In the genomic region with DNA sequence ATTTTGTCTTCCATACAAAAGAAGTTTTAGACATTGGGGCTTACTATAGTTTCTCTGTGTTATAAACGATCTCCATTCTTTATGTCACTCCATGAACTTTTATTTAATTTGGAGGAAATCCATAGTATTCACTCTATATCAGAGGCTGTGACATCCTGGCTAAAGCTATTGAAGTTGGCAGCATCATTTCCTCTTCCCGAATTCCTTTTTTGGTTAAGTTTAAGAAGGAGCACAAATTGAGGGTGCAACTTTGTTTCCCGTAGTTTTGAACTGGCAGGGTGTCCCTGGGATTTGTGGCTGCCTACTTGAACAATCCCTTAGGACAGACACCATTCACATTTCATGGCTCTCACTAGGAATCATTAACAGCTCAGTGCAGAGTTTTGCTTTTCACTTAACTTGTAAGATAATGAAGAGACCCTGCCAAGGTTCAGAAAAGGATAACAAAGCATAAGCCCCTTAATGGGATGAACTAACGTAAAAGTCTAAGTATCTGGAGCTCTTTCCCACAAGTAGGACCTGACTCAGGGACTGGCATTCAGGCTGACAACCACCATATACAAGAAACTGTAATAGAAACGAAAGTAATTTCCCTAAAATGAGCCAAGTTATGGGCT, we compare ENCODE assay signal across 22 cellular contexts. TPM values are rescaled to one million over a fixed set of nuclear protein-coding genes. Genes with fewer than 3 reads are reported as not detected.
DNase-seq lines count a peak whose midpoint lies in the region; ATAC-seq and TF ChIP-seq lines count a peak whose summit lies in the region.
"Had no signal": no experiment of that assay in that cellular context is flagged by ENCODE, and none has a peak within 500 bp of the region (broad histone marks: within the 10 kb centered on the region; RNA-seq: fewer than 3 reads in every experiment).

No MANE protein-coding gene starts in this region.

- H3F3A ChIP-seq in DOHH2 (ENCODE audit: control insufficient read depth, insufficient read depth): peaks cover 24% of the 10 kb centered on the region

- H3K36me3 ChIP-seq in DOHH2 (ENCODE audit: control insufficient read depth, low read length): no peaks in the 10 kb centered on the region
- H3K36me3 ChIP-seq in Karpas-422 (ENCODE audit: insufficient read depth, low read length): no peaks in the 10 kb centered on the region
- H3K36me3 ChIP-seq in esophagus squamous epithelium: no peaks in the 10 kb centered on the region
- H3K36me3 ChIP-seq in A673 (ENCODE audit: insufficient read depth, low read length, poor library complexity, severe bottlenecking): no peaks in the 10 kb centered on the region
- H3K36me3 ChIP-seq: BE2C, left lung, Peyer's patch had no signal

- H3K9me3 Mint-ChIP-seq in brain: no peaks in the 10 kb centered on the region
- no peaks in the 10 kb centered on the region for H3K9me3 Mint-ChIP-seq in neural crest cell

- H3K27me3 Mint-ChIP-seq in brain: no peaks in the 10 kb centered on the region
- no peaks in the 10 kb centered on the region for H3K27me3 Mint-ChIP-seq in neural crest cell (ENCODE audit: low read depth)

- H4K20me1 ChIP-seq in DOHH2 (ENCODE audit: control insufficient read depth, insufficient read depth, low read depth, low read length) (no peaks in the 10 kb centered on the region), Karpas-422 (ENCODE audit: insufficient read depth, low read depth, low read length) (0 out of 2 replicates have a peak, but pooled peaks cover 5% of the 10 kb centered on the region)

- H3K27me3 ChIP-seq in DOHH2 (ENCODE audit: control insufficient read depth, low read length) (no peaks in the 10 kb centered on the region), Karpas-422 (ENCODE audit: low read length) (no peaks in the 10 kb centered on the region), esophagus squamous epithelium (peaks cover 0 to 3% (median 0%) of the 10 kb centered on the region in 4 donors), A673 (replicated peaks; ENCODE audit: insufficient read depth, low read depth, low read length, poor library complexity) (no peaks in the 10 kb centered on the region)
- H3K27me3 ChIP-seq: BE2C, body of pancreas, left lung, Peyer's patch, testis had no signal

- H3K27ac Mint-ChIP-seq in brain (peak overlapping the region in 3 of 5 experiments; percentile 30 to 61 (median 33)), neural crest cell (ENCODE audit: unreplicated experiment) (peak overlapping the region; percentile 31)

- H3K4me1 ChIP-seq in DOHH2 (ENCODE audit: control insufficient read depth, low read length) (peaks cover 59% of the 10 kb centered on the region), Karpas-422 (ENCODE audit: low read length) (peaks cover 49% of the 10 kb centered on the region), esophagus squamous epithelium (no peaks in the 10 kb centered on the region), A673 (ENCODE audit: insufficient read depth, low read length, poor library complexity, severe bottlenecking) (no peaks in the 10 kb centered on the region)
- H3K4me1 ChIP-seq: BE2C, body of pancreas, testis had no signal

- H3K4me3 Mint-ChIP-seq in brain: peak overlapping the region in 3 of 5 experiments; percentile 9 to 67 (median 59)
- H3K4me3 Mint-ChIP-seq in neural crest cell: no peak overlapping the region

- CTCF ChIA-PET in A673 (lab: Charles Lee): no interaction called here

- no peak for DNase-seq in Karpas-422
- DNase-seq in neural crest cell (ENCODE audit: low read depth, low spot score): no peak
- DNase-seq in activated CD8-positive, alpha-beta memory T cell treated with anti-CD3 and anti-CD28 coated beads, Interleukin-2, amount 50 U/mL, for 4 hours: no peak
- no peak for DNase-seq in esophagus squamous epithelium (lab: John Stamatoyannopoulos, UW)
- no peak for DNase-seq in A673 (ENCODE audit: low spot score)
- DNase-seq: activated CD4-positive, alpha-beta T cell treated with anti-CD3 and anti-CD28 coated beads for 4 hours; activated CD8-positive, alpha-beta memory T cell treated with anti-CD3 and anti-CD28 coated beads, Interleukin-2, amount 50 U/mL, for 48 hours; activated naive CD4-positive, alpha-beta T cell treated with Interleukin-2 at 50 U/mL for 16 hours; BE2C; body of pancreas; cortex of kidney; GM23248; left lung; NCI-H1417 treated with DMSO at 0.1 percent for 48 hours; posterior cingulate gyrus; SK-N-SH; stimulated activated CD4-positive, alpha-beta T cell treated with anti-CD3 and anti-CD28 coated beads, Interleukin-4, amount 100 ng/mL, for 1 hour; testis had no signal

- intact Hi-C loops in esophagus squamous epithelium (cut with DNase I) (no loop called here), A673 (cut with micrococcal nuclease; ENCODE audit: unreplicated experiment) (no loop called here)

- H3K27ac ChIP-seq in DOHH2 (ENCODE audit: low read depth, low read length) (no peak overlapping the region), Karpas-422 (ENCODE audit: low read length) (no peak overlapping the region), esophagus squamous epithelium (no peak overlapping the region), A673 (ENCODE audit: low read depth, low read length, poor library complexity, severe bottlenecking) (no peak overlapping the region)
- H3K27ac ChIP-seq: body of pancreas, GM23248, Peyer's patch, testis had no signal

- no peak for ATAC-seq in HG02588 (IDR thresholded peaks at IDR 0.05; ENCODE audit: unreplicated experiment)
- ATAC-seq: body of pancreas, left lung had no signal

- no peak overlapping the region for H3K9ac ChIP-seq in Karpas-422 (ENCODE audit: low read length)
- H3K9ac ChIP-seq: GM23248, SK-N-SH had no signal

- no peaks in the 10 kb centered on the region for H3K9me2 ChIP-seq in DOHH2 (replicated peaks; ENCODE audit: control insufficient read depth, low read length)
- no peaks in the 10 kb centered on the region for H3K9me2 ChIP-seq in Karpas-422 (replicated peaks; ENCODE audit: insufficient read depth, low read length)
- H3K9me2 ChIP-seq: SK-N-SH had no signal

- H3K79me2 ChIP-seq in DOHH2 (ENCODE audit: control insufficient read depth, low read length) (no peaks in the 10 kb centered on the region), Karpas-422 (ENCODE audit: low read length) (no peaks in the 10 kb centered on the region)

- H3K4me3 ChIP-seq in DOHH2 (ENCODE audit: low read length) (no peak overlapping the region), Karpas-422 (ENCODE audit: low read length) (no peak overlapping the region), esophagus squamous epithelium (no peak overlapping the region), A673 (ENCODE audit: low read depth, low read length, poor library complexity, severe bottlenecking) (no peak overlapping the region)
- H3K4me3 ChIP-seq: body of pancreas, GM23248, left lung, Peyer's patch, testis had no signal

- H2AFZ ChIP-seq in Karpas-422 (ENCODE audit: low read length): no peak overlapping the region
- H2AFZ ChIP-seq: GM23248 had no signal

- WGBS in esophagus squamous epithelium, 2 donors: 26 to 30% methylated on average over 5 of the region's 5 CpGs

- H3K36me3 Mint-ChIP-seq in brain (no peaks in the 10 kb centered on the region), neural crest cell (ENCODE audit: low read depth) (no peaks in the 10 kb centered on the region)

- BruUV-seq in A673 (replicated peaks; lab: Mats Ljungman, UMichigan): no TSS peak

- POLR2A ChIA-PET in A673 (lab: Charles Lee; ENCODE audit: low non-redundant PET): no interaction called here

- H3K4me1 Mint-ChIP-seq in brain (peaks cover 8% of the 10 kb centered on the region), neural crest cell (peaks cover 4% of the 10 kb centered on the region)

- H3K4me2 ChIP-seq in DOHH2 (ENCODE audit: low read length) (peak overlapping the region; percentile 38; the same call in 1 of the 2 replicates), Karpas-422 (ENCODE audit: low read depth, low read length, poor library complexity, severe bottlenecking) (peak overlapping the region; percentile 46)
- H3K4me2 ChIP-seq: SK-N-SH had no signal

- no peaks in the 10 kb centered on the region for H3K9me3 ChIP-seq in DOHH2 (ENCODE audit: control insufficient read depth, insufficient read depth, low read length)
- no peaks in the 10 kb centered on the region for H3K9me3 ChIP-seq in Karpas-422 (ENCODE audit: low read length)
- no peaks in the 10 kb centered on the region for H3K9me3 ChIP-seq in esophagus squamous epithelium
- H3K9me3 ChIP-seq in A673 (ENCODE audit: low read depth, low read length, poor library complexity, severe bottlenecking): no peaks in the 10 kb centered on the region
- H3K9me3 ChIP-seq: BE2C, body of pancreas, left lung, Peyer's patch, SK-N-SH, testis had no signal

- TF ChIP-seq CTCF in DOHH2 (IDR thresholded peaks at IDR 0.05; ENCODE audit: low read depth, low read length, poor library complexity, severe bottlenecking): no peak
- TF ChIP-seq CTCF in brain (conservative IDR thresholded peaks at IDR 0.05): no peak
- no peak for TF ChIP-seq CTCF in neural crest cell (conservative IDR thresholded peaks at IDR 0.05)
- TF ChIP-seq CTCF in esophagus squamous epithelium (IDR thresholded peaks at IDR 0.05): no peak
- no peak for TF ChIP-seq CTCF in A673 (conservative IDR thresholded peaks at IDR 0.05; ENCODE audit: low read depth, low read length)

- no peak for TF ChIP-seq POLR2A in esophagus squamous epithelium (IDR thresholded peaks at IDR 0.05)

RNA-seq across cellular contexts. Expression of a gene that starts 13.9 kb away (rescaled TPM):
- total RNA-seq in Karpas-422 (2014; rRNA removed; shearing (Covaris generic); ENCODE audit: low replicate concordance): not detected in 2 replicates
- 27.3 TPM for polyA plus RNA-seq in brain (ENCODE audit: insufficient read depth, low read depth, low replicate concordance)
- total RNA-seq in neural crest cell: 20.9 and 21.6 TPM in 2 replicates
- total RNA-seq in esophagus squamous epithelium: 10 to 100 TPM in 2 of 4 donors, 1 to 10 TPM in 2; 2.8 to 31.1 (median 10.3) TPM
- 0.85 and 1.1 TPM in 2 replicates for total RNA-seq in A673 (2021)
